Comparison of ENCODE assay signal across 20 cellular contexts in the genomic region with DNA sequence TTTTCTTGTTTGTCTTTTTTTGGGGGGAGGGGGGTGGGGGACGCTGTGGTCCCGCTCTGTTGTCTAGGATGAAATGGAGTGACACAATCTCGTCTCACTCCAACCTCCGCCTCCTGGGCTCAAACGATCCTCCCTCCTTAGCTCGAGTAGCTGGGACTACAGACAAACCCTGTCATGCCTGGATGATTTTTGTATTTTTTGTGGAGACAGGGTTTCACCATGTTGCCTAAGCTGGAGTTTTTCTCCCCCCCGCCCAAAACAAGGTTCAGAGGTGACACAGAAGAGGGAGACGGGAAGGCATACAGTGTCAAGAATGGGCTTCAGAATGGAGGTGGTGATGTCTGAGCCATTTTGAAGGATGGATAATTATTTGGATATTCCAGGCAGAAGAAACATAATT.
DNase-seq lines count a peak whose midpoint lies in the region; ATAC-seq and TF ChIP-seq lines count a peak whose summit lies in the region.
"Had no signal": no experiment of that assay in that cellular context is flagged by ENCODE, and none has a peak within 500 bp of the region (broad histone marks: within the 10 kb centered on the region; RNA-seq: fewer than 3 reads in every experiment).

No MANE protein-coding gene starts in this region.

- peaks cover 16% of the 10 kb centered on the region for H3K36me3 Mint-ChIP-seq in nephron progenitor cell (ENCODE audit: low read depth)
- peaks cover 16% of the 10 kb centered on the region for H3K36me3 Mint-ChIP-seq in stimulated activated memory B cell treated with anti-CD40 and anti-IgM and Interleukin-4, amounts not matched to agents 10 μg/mL and 1 μg/mL and 100 μg/mL, for 72 hours
- H3K36me3 Mint-ChIP-seq: activated naive CD8-positive, alpha-beta T cell had no signal

- H3K4me3 Mint-ChIP-seq in nephron progenitor cell = no peak overlapping the region
- H3K4me3 Mint-ChIP-seq in stimulated activated memory B cell treated with anti-CD40 and anti-IgM and Interleukin-4, amounts not matched to agents 10 μg/mL and 1 μg/mL and 100 μg/mL, for 72 hours = no peak overlapping the region
- no peak overlapping the region for H3K4me3 Mint-ChIP-seq in stimulated activated naive CD8-positive, alpha-beta T cell treated with anti-CD3 and anti-CD28 coated beads, Interleukin-15, amount 100 ng/mL, for 72 hours
- H3K4me3 Mint-ChIP-seq: activated CD4-positive, alpha-beta T cell treated with anti-CD3 and anti-CD28 coated beads for 36 hours; activated naive CD8-positive, alpha-beta T cell; naive B cell had no signal

- no peaks in the 10 kb centered on the region for H3K9me3 Mint-ChIP-seq in nephron progenitor cell
- H3K9me3 Mint-ChIP-seq in stimulated activated memory B cell treated with anti-CD40 and anti-IgM and Interleukin-4, amounts not matched to agents 10 μg/mL and 1 μg/mL and 100 μg/mL, for 72 hours = no peaks in the 10 kb centered on the region
- no peaks in the 10 kb centered on the region for H3K9me3 Mint-ChIP-seq in stimulated activated naive CD8-positive, alpha-beta T cell treated with anti-CD3 and anti-CD28 coated beads, Interleukin-15, amount 100 ng/mL, for 72 hours
- H3K9me3 Mint-ChIP-seq: naive B cell had no signal

- no peak for TF ChIP-seq CTCF in nephron progenitor cell (IDR thresholded peaks at IDR 0.05)

- ATAC-seq in stimulated activated memory B cell treated with anti-CD40 and anti-IgM and Interleukin-4, amounts not matched to agents 10 μg/mL and 1 μg/mL and 100 μg/mL, for 72 hours = no peak
- no peak for ATAC-seq in HG03432 (IDR thresholded peaks at IDR 0.05; ENCODE audit: unreplicated experiment)
- no peak for ATAC-seq in stimulated activated naive CD8-positive, alpha-beta T cell treated with anti-CD3 and anti-CD28 coated beads, Interleukin-15, amount 100 ng/mL, for 72 hours
- ATAC-seq: activated CD4-positive, alpha-beta T cell treated with anti-CD3 and anti-CD28 coated beads for 36 hours; left lobe of liver had no signal

- no peak for TF ChIP-seq RAD21 in Ishikawa (IDR thresholded peaks at IDR 0.05; ENCODE audit: low read depth)

- no peak for TF ChIP-seq EP300 in Ishikawa (IDR thresholded peaks at IDR 0.05; ENCODE audit: borderline replicate concordance)

- peak overlapping the region; percentile 86 for H3K27ac Mint-ChIP-seq in nephron progenitor cell
- H3K27ac Mint-ChIP-seq in stimulated activated memory B cell treated with anti-CD40 and anti-IgM and Interleukin-4, amounts not matched to agents 10 μg/mL and 1 μg/mL and 100 μg/mL, for 72 hours = no peak overlapping the region
- no peak overlapping the region for H3K27ac Mint-ChIP-seq in stimulated activated naive CD8-positive, alpha-beta T cell treated with anti-CD3 and anti-CD28 coated beads, Interleukin-15, amount 100 ng/mL, for 72 hours
- H3K27ac Mint-ChIP-seq: activated CD4-positive, alpha-beta T cell treated with anti-CD3 and anti-CD28 coated beads for 36 hours; activated naive CD8-positive, alpha-beta T cell had no signal

- DNase-seq in Caki2 (ENCODE audit: low read depth) (peak; percentile 70), NCI-H69 (lab: John Stamatoyannopoulos, UW) (peak; percentile 25), nephron progenitor cell (peak; percentile 12)
- no peak for DNase-seq in stimulated activated naive CD8-positive, alpha-beta T cell treated with anti-CD3 and anti-CD28 coated beads, Interleukin-15, amount 100 ng/mL, for 72 hours
- DNase-seq: activated CD4-positive, alpha-beta T cell treated with anti-CD3 and anti-CD28 coated beads for 36 hours; activated effector memory CD4-positive, alpha-beta T cell treated with Interleukin-2 at 50 U/mL for 16 hours; activated T-cell treated with anti-CD3 and anti-CD28 coated beads for 4 hours; hippocampal formation; Kasumi-1; naive B cell; NCI-H446; NK-92 treated with Interleukin-12 subunit alpha and Interleukin-12 subunit beta, amount 100 ng/mL, for 24 hours; Right ventricle myocardium superior; stimulated activated CD8-positive, alpha-beta memory T cell treated with anti-CD3 and anti-CD28 coated beads, Interleukin-4, amount 100 ng/mL, for 48 hours; transverse colon had no signal

- in situ Hi-C loops in Caki2 (cut with HindIII; ENCODE audit: low pct_unique_long_range_greater_than_20kb, low sequenced_read_pairs) = no loop called here

- H3K4me1 Mint-ChIP-seq in nephron progenitor cell = peaks cover 17% of the 10 kb centered on the region
- peaks cover 7% of the 10 kb centered on the region for H3K4me1 Mint-ChIP-seq in stimulated activated memory B cell treated with anti-CD40 and anti-IgM and Interleukin-4, amounts not matched to agents 10 μg/mL and 1 μg/mL and 100 μg/mL, for 72 hours
- peaks cover 13% of the 10 kb centered on the region for H3K4me1 Mint-ChIP-seq in stimulated activated naive CD8-positive, alpha-beta T cell treated with anti-CD3 and anti-CD28 coated beads, Interleukin-15, amount 100 ng/mL, for 72 hours

- H3K27me3 Mint-ChIP-seq in nephron progenitor cell (ENCODE audit: low read depth, poor library complexity) = peaks cover 3% of the 10 kb centered on the region
- H3K27me3 Mint-ChIP-seq in stimulated activated memory B cell treated with anti-CD40 and anti-IgM and Interleukin-4, amounts not matched to agents 10 μg/mL and 1 μg/mL and 100 μg/mL, for 72 hours = no peaks in the 10 kb centered on the region
- no peaks in the 10 kb centered on the region for H3K27me3 Mint-ChIP-seq in stimulated activated naive CD8-positive, alpha-beta T cell treated with anti-CD3 and anti-CD28 coated beads, Interleukin-15, amount 100 ng/mL, for 72 hours
- H3K27me3 Mint-ChIP-seq: activated CD4-positive, alpha-beta T cell treated with anti-CD3 and anti-CD28 coated beads for 36 hours; activated naive CD8-positive, alpha-beta T cell; naive B cell had no signal

TF ChIP-seq in Ishikawa, 13 proteins besides CTCF, POLR2A, EP300 and RAD21:
- TF ChIP-seq, protein P1, sequence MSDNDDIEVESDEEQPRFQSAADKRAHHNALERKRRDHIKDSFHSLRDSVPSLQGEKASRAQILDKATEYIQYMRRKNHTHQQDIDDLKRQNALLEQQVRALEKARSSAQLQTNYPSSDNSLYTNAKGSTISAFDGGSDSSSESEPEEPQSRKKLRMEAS (IDR thresholded peaks at IDR 0.05) = 0 out of 2 replicates have a peak, but pooled peaks have one; percentile 7
- no peak for TF ChIP-seq FOXM1 (IDR thresholded peaks at IDR 0.05; ENCODE audit: borderline replicate concordance, low read depth)
- peak; percentile 13; the same call in 1 of the 2 replicates for TF ChIP-seq CEBPB (IDR thresholded peaks at IDR 0.05)
- TF ChIP-seq CREB1 (IDR thresholded peaks at IDR 0.05; ENCODE audit: low read depth) = no peak

Comparison
In these comparisons a context has a peak if more than half of its experiments do, and no peak if none do; other contexts are left out.
1. DNase-seq: peak in Caki2 (single experiment), NCI-H69 (single experiment) and nephron progenitor cell (single experiment); none in stimulated activated naive CD8-positive, alpha-beta T cell treated with anti-CD3 and anti-CD28 coated beads, Interleukin-15, amount 100 ng/mL, for 72 hours (0 of 2).